ENCODE assay signal across 8 cellular contexts in genomic region chr11:1202776-1203504, GRCh38. TPM values are rescaled to one million over a fixed set of nuclear protein-coding genes. Genes with fewer than 3 reads are reported as not detected.
DNase-seq lines count a peak whose midpoint lies in the region; ATAC-seq, FAIRE-seq and TF ChIP-seq lines count a peak whose summit lies in the region.

No MANE protein-coding gene starts in this region.

- H3K27ac Mint-ChIP-seq in natural killer cell: no peak overlapping the region

- H3K36me3 Mint-ChIP-seq in natural killer cell: no peaks in the 10 kb centered on the region

- ATAC-seq in natural killer cell: peak; percentile 78 to 96 (median 95)
- peak; percentile 65 for ATAC-seq in stimulated activated naive CD8-positive, alpha-beta T cell treated with anti-CD3 and anti-CD28 coated beads, Interleukin-15, Interleukin-2, amounts not matched to agents 100 U/mL and 50 U/mL, for 24 hours
- ATAC-seq in GM18861 (IDR thresholded peaks at IDR 0.05; ENCODE audit: unreplicated experiment): no peak

- FAIRE-seq in GM19239 (lab: Jason Lieb, UNC): no peak

- POLR2A ChIA-PET in AG04450 (lab: Yijun Ruan, JAX): no interaction called here

- peaks cover 12% of the 10 kb centered on the region for H3K27me3 ChIP-seq in AG04450 (ENCODE audit: control insufficient read depth, insufficient read depth, low read length)

- no peaks in the 10 kb centered on the region for H3K4me1 Mint-ChIP-seq in natural killer cell

- H3K4me3 Mint-ChIP-seq in natural killer cell: no peak overlapping the region

- H3K9me3 Mint-ChIP-seq in natural killer cell: no peaks in the 10 kb centered on the region

- DNase-seq in AG04450 (ENCODE audit: low read depth, low spot score) (no peak), GM19239 (ENCODE audit: insufficient read length, low spot score) (peak; percentile 96), NOMO-1 treated with DMSO at 0.1 percent for 48 hours (lab: John Stamatoyannopoulos, UW; ENCODE audit: unreplicated experiment) (peak; percentile 28), fibroblast of gingiva (ENCODE audit: low read depth) (peak; percentile 8), natural killer cell (peak; percentile 64)
- peak; percentile 76 for DNase-seq in activated T-cell treated with anti-CD3 and anti-CD28 coated beads, Interleukin-2, amount 50 U/mL, for 1 hour
- DNase-seq in stimulated activated naive CD8-positive, alpha-beta T cell treated with anti-CD3 and anti-CD28 coated beads, Interleukin-15, Interleukin-2, amounts not matched to agents 100 U/mL and 50 U/mL, for 24 hours: peak; percentile 76

- H3K27me3 Mint-ChIP-seq in natural killer cell (ENCODE audit: low read depth in 2 of 2): no peaks in the 10 kb centered on the region

- intact Hi-C loops in natural killer cell (cut with micrococcal nuclease): loop anchor here (1.0 to 5.0 kb wide), 2 partner anchors 312 to 369 kb away; partner anchors contain the start of gene DUSP8

- peak; percentile 85 for TF ChIP-seq CTCF in AG04450 (IDR thresholded peaks at IDR 0.05; ENCODE audit: low read depth, low read length)
- TF ChIP-seq CTCF in natural killer cell (IDR thresholded peaks at IDR 0.05): peak; percentile 86

- H3K27ac ChIP-seq in AG04450 (ENCODE audit: low read depth, low read length): no peak overlapping the region

- peaks cover 12% of the 10 kb centered on the region; the same call in 1 of the 2 replicates for H3K9me3 ChIP-seq in AG04450 (ENCODE audit: control insufficient read depth, insufficient read depth, low read length)

- no peak overlapping the region for H3K4me3 ChIP-seq in AG04450 (ENCODE audit: low read depth, low read length)

- CTCF ChIA-PET in AG04450 (lab: Charles Lee): interaction anchor here (0.6 to 3.1 kb wide), 3 partner anchors 11 to 372 kb away, joined by 3 to 18 read pairs (median 9); no protein-coding TSS in a partner anchor

RNA-seq across cellular contexts. Expression of gene MUC5B, which starts 19.9 kb away (rescaled TPM):
- polyA plus RNA-seq in AG04450 (2011; rRNA removed): not detected in 2 replicates
- polyA minus RNA-seq in AG04450 (2011; rRNA and poly(A)+ RNA removed): not detected in 2 replicates
- not detected for total RNA-seq in natural killer cell

RNA-seq across cellular contexts. Expression of gene MUC5AC, which starts 45.2 kb away (rescaled TPM):
- under 0.01 and 0.01 TPM in 2 replicates for polyA plus RNA-seq in AG04450 (2011; rRNA removed)
- under 0.01 TPM in 1 of 2 replicates, not detected in the other for polyA minus RNA-seq in AG04450 (2011; rRNA and poly(A)+ RNA removed)
- total RNA-seq in natural killer cell: not detected
